In the genomic region with DNA sequence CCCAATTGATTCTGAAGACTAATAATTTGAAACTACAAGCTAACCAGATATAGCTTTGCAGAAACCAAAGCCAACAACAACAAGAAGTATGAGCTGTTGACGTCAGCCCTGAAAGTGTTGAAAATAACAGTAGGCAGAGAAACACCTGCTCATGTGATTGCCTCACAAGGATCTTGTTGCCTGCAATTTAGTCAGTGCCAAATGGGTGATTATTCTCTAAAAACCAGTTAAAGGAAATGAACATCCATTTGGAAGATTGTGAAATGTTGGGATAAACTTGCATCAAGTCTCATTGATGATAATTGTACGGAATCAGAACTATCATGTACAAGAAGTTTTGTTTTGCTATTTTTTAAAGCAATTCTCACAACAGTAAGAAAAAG, we compare ENCODE assay signal across 9 cellular contexts. TPM values are rescaled to one million over a fixed set of nuclear protein-coding genes. Genes with fewer than 3 reads are reported as not detected.
A peak's percentile ranks its signal among the peaks of the same experiment; 100 is the strongest.
DNase-seq lines count a peak whose midpoint lies in the region; ATAC-seq and TF ChIP-seq lines count a peak whose summit lies in the region.
"Had no signal": no experiment of that assay in that cellular context is flagged by ENCODE, and none has a peak within 500 bp of the region (broad histone marks: within the 10 kb centered on the region; RNA-seq: fewer than 3 reads in every experiment).

No MANE protein-coding gene starts in this region.

- peak overlapping the region; percentile 89 for H3K27ac ChIP-seq in KMS-11
- H3K27ac ChIP-seq in coronary artery, result no peak overlapping the region
- H3K27ac ChIP-seq in thoracic aorta, result peak overlapping the region in 1 of 2 donors; percentile 43
- no peak overlapping the region for H3K27ac ChIP-seq in adrenal gland

- ATAC-seq in GM18499 (IDR thresholded peaks at IDR 0.05; ENCODE audit: insufficient read depth, unreplicated experiment) (peak; percentile 27), GM21390 (IDR thresholded peaks at IDR 0.05; ENCODE audit: unreplicated experiment) (peak; percentile 44), thoracic aorta (ENCODE audit: insufficient number of reproducible peaks, low FRiP score, low read depth) (no peak)

- H4K20me1 ChIP-seq in KMS-11 (ENCODE audit: insufficient read depth), result peaks cover 45% of the 10 kb centered on the region

- peak overlapping the region; percentile 93 for H3K9ac ChIP-seq in KMS-11

- H3K4me1 ChIP-seq in KMS-11 (ENCODE audit: low read depth, poor library complexity, severe bottlenecking), result peaks cover 48% of the 10 kb centered on the region
- peaks cover 0 to under 1% of the 10 kb centered on the region in 2 donors for H3K4me1 ChIP-seq in thoracic aorta (ENCODE audit: control insufficient read depth in 1 of 2, low read depth in 2 of 2)
- H3K4me1 ChIP-seq in adrenal gland (replicated peaks in 1 of 2), result no peaks in the 10 kb centered on the region

- intact Hi-C loops in adrenal gland (cut with DNase I), result no loop called here

- H3K27me3 ChIP-seq in KMS-11 (ENCODE audit: insufficient read depth, low read depth), result no peaks in the 10 kb centered on the region
- no peaks in the 10 kb centered on the region for H3K27me3 ChIP-seq in thoracic aorta (replicated peaks; ENCODE audit: insufficient read depth)
- peaks cover 6% of the 10 kb centered on the region for H3K27me3 ChIP-seq in adrenal gland

- H3K36me3 ChIP-seq in KMS-11 (ENCODE audit: insufficient read depth) (no peaks in the 10 kb centered on the region; the same call in 1 of the 2 replicates), thoracic aorta (no peaks in the 10 kb centered on the region), adrenal gland (replicated peaks in 1 of 2) (no peaks in the 10 kb centered on the region)

- H2AFZ ChIP-seq in KMS-11 (ENCODE audit: low read depth), result no peak overlapping the region

- no peak for TF ChIP-seq POLR2A in adrenal gland (IDR thresholded peaks at IDR 0.05)

- peak overlapping the region; percentile 97 for H3K4me3 ChIP-seq in KMS-11 (IDR thresholded peaks at IDR 0.05; ENCODE audit: insufficient read depth, low read depth, low read length)
- H3K4me3 ChIP-seq in coronary artery, result peak overlapping the region; percentile 50
- H3K4me3 ChIP-seq in thoracic aorta, result peak overlapping the region; percentile 66
- H3K4me3 ChIP-seq in adrenal gland, result no peak overlapping the region

- no peak for TF ChIP-seq CTCF in KMS-11 (conservative IDR thresholded peaks at IDR 0.05; ENCODE audit: low read depth, low read length)
- TF ChIP-seq CTCF in coronary artery (IDR thresholded peaks at IDR 0.05), result no peak
- TF ChIP-seq CTCF in thoracic aorta (IDR thresholded peaks at IDR 0.05), result no peak
- TF ChIP-seq CTCF in adrenal gland (IDR thresholded peaks at IDR 0.05), result no peak

- no peak for DNase-seq in coronary artery (ENCODE audit: low spot score)
- DNase-seq in thoracic aorta (ENCODE audit: low spot score), result no peak
- DNase-seq in mucosa of gallbladder (ENCODE audit: low spot score), result no peak
- DNase-seq in adrenal gland, result no peak
- no peak for DNase-seq in DMS53 treated with DMSO at 0.1 percent for 48 hours (lab: John Stamatoyannopoulos, UW; ENCODE audit: unreplicated experiment)
- DNase-seq: IMR-90 had no signal

- H3K9me3 ChIP-seq in thoracic aorta (no peaks in the 10 kb centered on the region), adrenal gland (replicated peaks in 1 of 3) (no peaks in the 10 kb centered on the region)

- 35 to 52% (median 40%) methylated on average over 2 of the region's 2 CpGs for WGBS in adrenal gland, 4 donors

- peak overlapping the region; percentile 89 for H3K4me2 ChIP-seq in KMS-11

- H3K79me2 ChIP-seq in KMS-11 (ENCODE audit: insufficient read depth, low read depth), result peaks cover 97% of the 10 kb centered on the region

RNA-seq across cellular contexts. Expression of a gene that starts 2.8 kb away (rescaled TPM):
- 10 to 100 TPM in 1 of 2 donors, 1 to 10 TPM in 1; 4.5 to 21.2 TPM for total RNA-seq in thoracic aorta
- total RNA-seq in mucosa of gallbladder, result 10.7 TPM
- total RNA-seq in adrenal gland, result 1 to 10 TPM in 7 of 8 donors, under 1 TPM in 1; 0.72 to 6.7 (median 4.3) TPM
- 1 to 10 TPM in 2 of 3 donors, under 1 TPM in 1; 0.94 to 3.9 (median 2.5) TPM for polyA plus RNA-seq in adrenal gland
- total RNA-seq: IMR-90 had no signal
- polyA plus RNA-seq: IMR-90 had no signal

Comparison
In these comparisons a context has a peak if more than half of its experiments do, and no peak if none do; other contexts are left out.
1. H3K4me3 ChIP-seq: peak in KMS-11 (single experiment), coronary artery (single experiment) and thoracic aorta (single experiment); none in adrenal gland (0 of 4).